In the genomic region with DNA sequence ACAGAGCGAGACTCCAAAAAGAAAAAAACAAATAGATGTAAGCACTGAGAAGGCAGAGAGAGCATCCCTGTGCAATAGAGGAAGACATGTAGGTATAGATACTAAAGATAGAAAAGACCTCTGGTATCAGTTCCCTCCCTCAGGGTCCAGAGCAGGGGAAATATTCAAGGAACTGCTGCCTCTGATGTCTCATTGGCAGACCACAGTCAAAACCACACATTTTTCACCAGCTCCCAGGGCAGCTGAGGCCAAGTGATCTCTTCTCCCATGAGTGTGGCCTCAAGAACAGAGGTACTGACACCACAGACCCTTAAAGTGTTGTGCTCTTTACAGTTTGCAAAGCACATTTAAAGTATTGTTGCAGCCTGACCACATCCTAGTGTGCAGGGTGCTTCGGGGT, we compare ENCODE assay signal across 12 cellular contexts.
A peak's percentile ranks its signal among the peaks of the same experiment; 100 is the strongest.
DNase-seq lines count a peak whose midpoint lies in the region; ATAC-seq lines count a peak whose summit lies in the region.
"Had no signal": no experiment of that assay in that cellular context is flagged by ENCODE, and none has a peak within 500 bp of the region (broad histone marks: within the 10 kb centered on the region; RNA-seq: fewer than 3 reads in every experiment).

No MANE protein-coding gene starts in this region.

- DNase-seq in glomerular visceral epithelial cell (ENCODE audit: extremely low spot score): peak; percentile 28
- DNase-seq in DMS 273 (lab: John Stamatoyannopoulos, UW; ENCODE audit: unreplicated experiment): no peak
- DNase-seq in NCI-H2107 treated with DMSO at 0.1 percent for 48 hours (lab: John Stamatoyannopoulos, UW; ENCODE audit: unreplicated experiment): no peak
- DNase-seq in stimulated activated naive CD4-positive, alpha-beta T cell treated with Interleukin-2 at 50 U/mL for 16 hours (lab: John Stamatoyannopoulos, UW): no peak
- DNase-seq in NCI-H748 (lab: John Stamatoyannopoulos, UW; ENCODE audit: unreplicated experiment): no peak
- DNase-seq: activated CD8-positive, alpha-beta memory T cell treated with anti-CD3 and anti-CD28 coated beads, Interleukin-2, amount 10 ng/mL, durations not matched to agents 7 days and 5 days; CD4-positive, alpha-beta T cell; NCI-H774; T-helper 1 cell had no signal

- peak; percentile 88 for ATAC-seq in GM18511 (IDR thresholded peaks at IDR 0.05; ENCODE audit: unreplicated experiment)
- peak; percentile 75 for ATAC-seq in GM21737 (IDR thresholded peaks at IDR 0.05; ENCODE audit: unreplicated experiment)
- ATAC-seq in HG03558 (IDR thresholded peaks at IDR 0.05; ENCODE audit: extremely low read depth, unreplicated experiment): peak; percentile 45
- ATAC-seq: activated CD8-positive, alpha-beta memory T cell treated with anti-CD3 and anti-CD28 coated beads, Interleukin-2, amount 10 ng/mL, durations not matched to agents 7 days and 5 days had no signal
